In the genomic region with DNA sequence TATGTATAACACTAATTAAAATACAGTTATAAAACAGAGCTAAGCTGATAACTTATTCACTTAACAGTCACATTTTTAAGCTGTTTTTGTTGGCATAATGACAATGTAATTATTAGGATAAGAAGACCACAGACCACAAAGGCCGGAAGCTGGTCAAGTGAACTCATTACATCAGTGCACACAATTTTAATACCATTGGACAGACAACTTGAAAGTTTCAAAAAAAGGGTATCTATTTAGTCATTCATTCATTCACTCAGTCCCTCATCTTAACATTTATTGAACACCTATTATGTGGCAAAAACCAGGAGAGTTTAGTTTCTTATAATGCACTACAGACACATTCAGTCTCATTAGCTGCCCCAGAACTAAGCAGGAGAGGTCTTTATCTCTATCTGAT, we compare ENCODE assay signal across 1 cellular context.
TF ChIP-seq lines count a peak whose summit lies in the region.

No MANE protein-coding gene starts in this region.

TF ChIP-seq in GM12878, 131 proteins besides CTCF, POLR2A, EP300 and RAD21 (continued from another document and continues in another):
- TF ChIP-seq SUPT20H (IDR thresholded peaks at IDR 0.05; ENCODE audit: borderline replicate concordance, control insufficient read depth, low read depth, low read length), result no peak
- TF ChIP-seq, protein P1, sequence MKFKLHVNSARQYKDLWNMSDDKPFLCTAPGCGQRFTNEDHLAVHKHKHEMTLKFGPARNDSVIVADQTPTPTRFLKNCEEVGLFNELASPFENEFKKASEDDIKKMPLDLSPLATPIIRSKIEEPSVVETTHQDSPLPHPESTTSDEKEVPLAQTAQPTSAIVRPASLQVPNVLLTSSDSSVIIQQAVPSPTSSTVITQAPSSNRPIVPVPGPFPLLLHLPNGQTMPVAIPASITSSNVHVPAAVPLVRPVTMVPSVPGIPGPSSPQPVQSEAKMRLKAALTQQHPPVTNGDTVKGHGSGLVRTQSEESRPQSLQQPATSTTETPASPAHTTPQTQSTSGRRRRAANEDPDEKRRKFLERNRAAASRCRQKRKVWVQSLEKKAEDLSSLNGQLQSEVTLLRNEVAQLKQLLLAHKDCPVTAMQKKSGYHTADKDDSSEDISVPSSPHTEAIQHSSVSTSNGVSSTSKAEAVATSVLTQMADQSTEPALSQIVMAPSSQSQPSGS (IDR thresholded peaks at IDR 0.05; ENCODE audit: low read length), result peak; percentile 66
- TF ChIP-seq, protein P2, sequence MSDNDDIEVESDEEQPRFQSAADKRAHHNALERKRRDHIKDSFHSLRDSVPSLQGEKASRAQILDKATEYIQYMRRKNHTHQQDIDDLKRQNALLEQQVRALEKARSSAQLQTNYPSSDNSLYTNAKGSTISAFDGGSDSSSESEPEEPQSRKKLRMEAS (IDR thresholded peaks at IDR 0.05; ENCODE audit: low read depth, low read length), result no peak
- TF ChIP-seq STAT1 (conservative IDR thresholded peaks at IDR 0.05), result no peak
- no peak for TF ChIP-seq PAX8 (IDR thresholded peaks at IDR 0.05)
- TF ChIP-seq TARDBP (IDR thresholded peaks at IDR 0.05; ENCODE audit: borderline replicate concordance), result no peak
- no peak for TF ChIP-seq SPI1 (IDR thresholded peaks at IDR 0.05; ENCODE audit: borderline replicate concordance, insufficient read depth, low read depth, low read length)
- TF ChIP-seq FOXK2 (IDR thresholded peaks at IDR 0.05), result no peak
- peak; percentile 24; the same call in 1 of the 2 replicates for TF ChIP-seq JUNB (IDR thresholded peaks at IDR 0.05)
- no peak for TF ChIP-seq SMARCA5 (IDR thresholded peaks at IDR 0.05)
- no peak for TF ChIP-seq CBX3 (IDR thresholded peaks at IDR 0.05; ENCODE audit: borderline replicate concordance, low read depth)
- TF ChIP-seq SMAD5 (IDR thresholded peaks at IDR 0.05; ENCODE audit: low read depth), result no peak
- TF ChIP-seq RFX5 (IDR thresholded peaks at IDR 0.05; ENCODE audit: low read depth, low read length), result no peak
- TF ChIP-seq HDAC6 (IDR thresholded peaks at IDR 0.05; ENCODE audit: unreplicated experiment), result no peak
- no peak for TF ChIP-seq HDAC2 (IDR thresholded peaks at IDR 0.05)
- no peak for TF ChIP-seq ZNF687 (IDR thresholded peaks at IDR 0.05)
- TF ChIP-seq, protein P3, sequence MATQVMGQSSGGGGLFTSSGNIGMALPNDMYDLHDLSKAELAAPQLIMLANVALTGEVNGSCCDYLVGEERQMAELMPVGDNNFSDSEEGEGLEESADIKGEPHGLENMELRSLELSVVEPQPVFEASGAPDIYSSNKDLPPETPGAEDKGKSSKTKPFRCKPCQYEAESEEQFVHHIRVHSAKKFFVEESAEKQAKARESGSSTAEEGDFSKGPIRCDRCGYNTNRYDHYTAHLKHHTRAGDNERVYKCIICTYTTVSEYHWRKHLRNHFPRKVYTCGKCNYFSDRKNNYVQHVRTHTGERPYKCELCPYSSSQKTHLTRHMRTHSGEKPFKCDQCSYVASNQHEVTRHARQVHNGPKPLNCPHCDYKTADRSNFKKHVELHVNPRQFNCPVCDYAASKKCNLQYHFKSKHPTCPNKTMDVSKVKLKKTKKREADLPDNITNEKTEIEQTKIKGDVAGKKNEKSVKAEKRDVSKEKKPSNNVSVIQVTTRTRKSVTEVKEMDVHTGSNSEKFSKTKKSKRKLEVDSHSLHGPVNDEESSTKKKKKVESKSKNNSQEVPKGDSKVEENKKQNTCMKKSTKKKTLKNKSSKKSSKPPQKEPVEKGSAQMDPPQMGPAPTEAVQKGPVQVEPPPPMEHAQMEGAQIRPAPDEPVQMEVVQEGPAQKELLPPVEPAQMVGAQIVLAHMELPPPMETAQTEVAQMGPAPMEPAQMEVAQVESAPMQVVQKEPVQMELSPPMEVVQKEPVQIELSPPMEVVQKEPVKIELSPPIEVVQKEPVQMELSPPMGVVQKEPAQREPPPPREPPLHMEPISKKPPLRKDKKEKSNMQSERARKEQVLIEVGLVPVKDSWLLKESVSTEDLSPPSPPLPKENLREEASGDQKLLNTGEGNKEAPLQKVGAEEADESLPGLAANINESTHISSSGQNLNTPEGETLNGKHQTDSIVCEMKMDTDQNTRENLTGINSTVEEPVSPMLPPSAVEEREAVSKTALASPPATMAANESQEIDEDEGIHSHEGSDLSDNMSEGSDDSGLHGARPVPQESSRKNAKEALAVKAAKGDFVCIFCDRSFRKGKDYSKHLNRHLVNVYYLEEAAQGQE (IDR thresholded peaks at IDR 0.05; ENCODE audit: low read depth, low read length), result no peak
- no peak for TF ChIP-seq STAT3 (IDR thresholded peaks at IDR 0.05; ENCODE audit: low read depth, low read length)
- TF ChIP-seq EZH2 (IDR thresholded peaks at IDR 0.05; ENCODE audit: borderline replicate concordance, control insufficient read depth, low read depth, low read length), result no peak
- TF ChIP-seq CEBPB (IDR thresholded peaks at IDR 0.05; ENCODE audit: borderline replicate concordance in 1 of 2, low read depth in 2 of 2, low read length in 2 of 2), result no peak
- TF ChIP-seq, protein P4, sequence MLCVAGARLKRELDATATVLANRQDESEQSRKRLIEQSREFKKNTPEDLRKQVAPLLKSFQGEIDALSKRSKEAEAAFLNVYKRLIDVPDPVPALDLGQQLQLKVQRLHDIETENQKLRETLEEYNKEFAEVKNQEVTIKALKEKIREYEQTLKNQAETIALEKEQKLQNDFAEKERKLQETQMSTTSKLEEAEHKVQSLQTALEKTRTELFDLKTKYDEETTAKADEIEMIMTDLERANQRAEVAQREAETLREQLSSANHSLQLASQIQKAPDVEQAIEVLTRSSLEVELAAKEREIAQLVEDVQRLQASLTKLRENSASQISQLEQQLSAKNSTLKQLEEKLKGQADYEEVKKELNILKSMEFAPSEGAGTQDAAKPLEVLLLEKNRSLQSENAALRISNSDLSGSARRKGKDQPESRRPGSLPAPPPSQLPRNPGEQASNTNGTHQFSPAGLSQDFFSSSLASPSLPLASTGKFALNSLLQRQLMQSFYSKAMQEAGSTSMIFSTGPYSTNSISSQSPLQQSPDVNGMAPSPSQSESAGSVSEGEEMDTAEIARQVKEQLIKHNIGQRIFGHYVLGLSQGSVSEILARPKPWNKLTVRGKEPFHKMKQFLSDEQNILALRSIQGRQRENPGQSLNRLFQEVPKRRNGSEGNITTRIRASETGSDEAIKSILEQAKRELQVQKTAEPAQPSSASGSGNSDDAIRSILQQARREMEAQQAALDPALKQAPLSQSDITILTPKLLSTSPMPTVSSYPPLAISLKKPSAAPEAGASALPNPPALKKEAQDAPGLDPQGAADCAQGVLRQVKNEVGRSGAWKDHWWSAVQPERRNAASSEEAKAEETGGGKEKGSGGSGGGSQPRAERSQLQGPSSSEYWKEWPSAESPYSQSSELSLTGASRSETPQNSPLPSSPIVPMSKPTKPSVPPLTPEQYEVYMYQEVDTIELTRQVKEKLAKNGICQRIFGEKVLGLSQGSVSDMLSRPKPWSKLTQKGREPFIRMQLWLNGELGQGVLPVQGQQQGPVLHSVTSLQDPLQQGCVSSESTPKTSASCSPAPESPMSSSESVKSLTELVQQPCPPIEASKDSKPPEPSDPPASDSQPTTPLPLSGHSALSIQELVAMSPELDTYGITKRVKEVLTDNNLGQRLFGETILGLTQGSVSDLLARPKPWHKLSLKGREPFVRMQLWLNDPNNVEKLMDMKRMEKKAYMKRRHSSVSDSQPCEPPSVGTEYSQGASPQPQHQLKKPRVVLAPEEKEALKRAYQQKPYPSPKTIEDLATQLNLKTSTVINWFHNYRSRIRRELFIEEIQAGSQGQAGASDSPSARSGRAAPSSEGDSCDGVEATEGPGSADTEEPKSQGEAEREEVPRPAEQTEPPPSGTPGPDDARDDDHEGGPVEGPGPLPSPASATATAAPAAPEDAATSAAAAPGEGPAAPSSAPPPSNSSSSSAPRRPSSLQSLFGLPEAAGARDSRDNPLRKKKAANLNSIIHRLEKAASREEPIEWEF (IDR thresholded peaks at IDR 0.05; ENCODE audit: insufficient replicate concordance, low read depth, low read length), result no peak
- peak; percentile 98 for TF ChIP-seq ZNF24 (IDR thresholded peaks at IDR 0.05)
- peak; percentile 50; the same call in 1 of the 2 replicates for TF ChIP-seq ZNF217 (IDR thresholded peaks at IDR 0.05)
- no peak for TF ChIP-seq HCFC1 (IDR thresholded peaks at IDR 0.05; ENCODE audit: low read length)
- TF ChIP-seq USF2 (IDR thresholded peaks at IDR 0.05; ENCODE audit: borderline replicate concordance, low read depth, low read length), result no peak
- no peak for TF ChIP-seq PBX3 (IDR thresholded peaks at IDR 0.05; ENCODE audit: insufficient replicate concordance, low read depth, low read length)
- TF ChIP-seq NFYA (IDR thresholded peaks at IDR 0.05; ENCODE audit: borderline replicate concordance, low read depth, low read length), result no peak
- TF ChIP-seq NFIC (IDR thresholded peaks at IDR 0.05; ENCODE audit: low read depth, low read length), result peak; percentile 75
- no peak for TF ChIP-seq SKIL (IDR thresholded peaks at IDR 0.05; ENCODE audit: low read depth, poor library complexity, severe bottlenecking)
- TF ChIP-seq, protein P5, sequence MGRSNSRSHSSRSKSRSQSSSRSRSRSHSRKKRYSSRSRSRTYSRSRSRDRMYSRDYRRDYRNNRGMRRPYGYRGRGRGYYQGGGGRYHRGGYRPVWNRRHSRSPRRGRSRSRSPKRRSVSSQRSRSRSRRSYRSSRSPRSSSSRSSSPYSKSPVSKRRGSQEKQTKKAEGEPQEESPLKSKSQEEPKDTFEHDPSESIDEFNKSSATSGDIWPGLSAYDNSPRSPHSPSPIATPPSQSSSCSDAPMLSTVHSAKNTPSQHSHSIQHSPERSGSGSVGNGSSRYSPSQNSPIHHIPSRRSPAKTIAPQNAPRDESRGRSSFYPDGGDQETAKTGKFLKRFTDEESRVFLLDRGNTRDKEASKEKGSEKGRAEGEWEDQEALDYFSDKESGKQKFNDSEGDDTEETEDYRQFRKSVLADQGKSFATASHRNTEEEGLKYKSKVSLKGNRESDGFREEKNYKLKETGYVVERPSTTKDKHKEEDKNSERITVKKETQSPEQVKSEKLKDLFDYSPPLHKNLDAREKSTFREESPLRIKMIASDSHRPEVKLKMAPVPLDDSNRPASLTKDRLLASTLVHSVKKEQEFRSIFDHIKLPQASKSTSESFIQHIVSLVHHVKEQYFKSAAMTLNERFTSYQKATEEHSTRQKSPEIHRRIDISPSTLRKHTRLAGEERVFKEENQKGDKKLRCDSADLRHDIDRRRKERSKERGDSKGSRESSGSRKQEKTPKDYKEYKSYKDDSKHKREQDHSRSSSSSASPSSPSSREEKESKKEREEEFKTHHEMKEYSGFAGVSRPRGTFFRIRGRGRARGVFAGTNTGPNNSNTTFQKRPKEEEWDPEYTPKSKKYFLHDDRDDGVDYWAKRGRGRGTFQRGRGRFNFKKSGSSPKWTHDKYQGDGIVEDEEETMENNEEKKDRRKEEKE (IDR thresholded peaks at IDR 0.05), result no peak
- no peak for TF ChIP-seq BACH1 (IDR thresholded peaks at IDR 0.05; ENCODE audit: borderline replicate concordance)
